ENCODE assay signal across 8 cellular contexts in the genomic region with DNA sequence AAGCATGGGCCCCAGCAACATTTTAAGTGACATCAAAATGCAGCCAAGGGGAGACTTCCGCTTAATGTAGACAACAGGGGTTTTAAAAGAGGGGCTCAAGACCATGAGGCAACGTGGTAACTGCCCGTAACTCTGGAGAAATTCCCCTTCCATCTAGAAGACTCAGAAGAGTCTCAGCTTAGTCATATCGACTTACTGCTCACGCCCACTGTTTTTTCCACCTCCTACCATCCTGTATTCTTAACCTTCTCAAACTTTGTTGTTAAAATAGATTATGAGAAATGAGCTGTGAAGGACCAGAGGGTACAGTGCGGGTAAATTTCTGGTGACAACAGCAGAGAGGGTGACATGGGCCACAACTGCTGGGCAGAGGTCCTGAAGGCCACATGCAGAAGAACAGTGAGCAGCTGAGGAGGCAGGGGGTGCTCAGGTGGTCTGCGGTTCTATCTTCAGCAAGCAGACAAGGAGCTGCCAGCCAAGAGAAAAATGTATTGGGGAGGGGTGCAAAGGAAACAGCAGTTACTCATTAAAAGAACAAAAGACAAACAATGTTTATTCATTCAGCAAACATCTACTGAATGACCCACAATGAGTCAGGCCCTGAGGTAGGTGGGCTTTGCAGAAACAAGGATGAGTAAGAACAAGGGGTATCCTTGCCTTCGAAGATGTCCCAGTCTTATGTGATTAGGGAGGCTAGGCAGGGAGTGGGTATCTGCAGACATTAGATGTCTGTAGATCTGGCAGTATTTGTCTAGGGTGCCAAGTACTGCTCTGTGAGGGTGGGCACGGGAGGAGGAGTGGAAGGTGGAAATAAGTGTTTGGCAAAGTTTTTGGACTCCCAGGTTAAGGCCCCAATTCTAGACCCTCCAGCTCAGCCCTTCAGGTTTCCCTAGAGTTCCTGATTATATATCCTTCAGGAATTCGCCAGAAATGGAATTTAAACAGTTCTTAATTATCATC.
DNase-seq lines count a peak whose midpoint lies in the region; ATAC-seq, FAIRE-seq and TF ChIP-seq lines count a peak whose summit lies in the region.

No MANE protein-coding gene starts in this region.

- no peaks in the 10 kb centered on the region for H3K9me1 ChIP-seq in K562 (ENCODE audit: control insufficient read depth, insufficient read depth, low read length)

- TF ChIP-seq CTCF in K562 (IDR thresholded peaks at IDR 0.05 in 2 of 3, conservative IDR thresholded peaks at IDR 0.05 in 1 of 3; ENCODE audit: insufficient read depth in 2 of 3, low read depth in 1 of 3, low read length in 3 of 3) (no peak), endothelial cell (IDR thresholded peaks at IDR 0.05; ENCODE audit: unreplicated experiment) (no peak), progenitor cell of endocrine pancreas (IDR thresholded peaks at IDR 0.05; ENCODE audit: unreplicated experiment) (no peak)

- H3K36me3 Mint-ChIP-seq in endothelial cell (ENCODE audit: low read depth, unreplicated experiment) (peaks cover 9% of the 10 kb centered on the region), progenitor cell of endocrine pancreas (ENCODE audit: insufficient read depth) (no peaks in the 10 kb centered on the region)

- ATAC-seq in GM21515 (IDR thresholded peaks at IDR 0.05; ENCODE audit: unreplicated experiment), result peak; percentile 87
- ATAC-seq in K562, result no peak

- H3K36me3 ChIP-seq in K562 (ENCODE audit: control insufficient read depth, insufficient read depth, low read length), result no peaks in the 10 kb centered on the region

- no peak for TF ChIP-seq RAD21 in K562 (CRISPR knock-in tag; conservative IDR thresholded peaks at IDR 0.05 in 1 of 2, IDR thresholded peaks at IDR 0.05 in 1 of 2)

- in situ Hi-C loops in K562 (cut with MboI), result no loop called here

- no peak for FAIRE-seq in K562 (lab: Jason Lieb, UNC)
- FAIRE-seq in urothelium cell line (lab: Jason Lieb, UNC), result peak; percentile 90

- BruUV-seq in K562 (replicated peaks; lab: Mats Ljungman, UMichigan), result no TSS peak

- DNase-seq in Daoy (ENCODE audit: low read depth) (peak; percentile 26), HS-5 (ENCODE audit: low read depth) (peak; percentile 31), K562 (ENCODE audit: extremely low read depth in 1 of 4, low spot score in 3 of 4) (no peak), urothelium cell line (ENCODE audit: low spot score) (peak; percentile 63), endothelial cell (ENCODE audit: low spot score) (no peak), progenitor cell of endocrine pancreas (ENCODE audit: low spot score, unreplicated experiment) (no peak), ecto neural progenitor cell (ENCODE audit: low spot score) (no peak)

- CTCF ChIA-PET in K562 (lab: Yijun Ruan, JAX; ENCODE audit: low intra/inter-chr PET ratio), result no interaction called here

- no peak overlapping the region for H3K4me3 ChIP-seq in K562

- H3K4me1 Mint-ChIP-seq in endothelial cell (ENCODE audit: unreplicated experiment), result no peaks in the 10 kb centered on the region
- H3K4me1 Mint-ChIP-seq in progenitor cell of endocrine pancreas (ENCODE audit: low read depth), result peaks cover 15% of the 10 kb centered on the region

- H3K79me2 ChIP-seq in K562 (ENCODE audit: control insufficient read depth, insufficient read depth, low read length), result no peaks in the 10 kb centered on the region

- no peaks in the 10 kb centered on the region for H3K9me3 ChIP-seq in K562 (replicated peaks; ENCODE audit: control insufficient read depth, insufficient read depth, low read depth, low read length)

- WGBS in K562 (ENCODE audit: insufficient coverage, low coverage, missing lambda C conversion rate), result 13% methylated on average over 10 of the region's 10 CpGs

- H3K27ac ChIP-seq in K562 (ENCODE audit: extremely low read depth, low read depth, low read length), result no peak overlapping the region

- H3K9ac ChIP-seq in K562 (ENCODE audit: insufficient read depth in 1 of 2, low read depth in 2 of 2, low read length in 2 of 2), result no peak overlapping the region

- H3K4me3 Mint-ChIP-seq in endothelial cell (ENCODE audit: unreplicated experiment) (no peak overlapping the region), progenitor cell of endocrine pancreas (ENCODE audit: low read depth) (no peak overlapping the region)

- POLR2A ChIA-PET in K562 (lab: Yijun Ruan, JAX), result interaction anchor here (1.4 kb wide), 1 partner anchor 15 kb away, joined by 3 read pairs; no protein-coding TSS in a partner anchor

- H3K4me2 ChIP-seq in K562 (ENCODE audit: insufficient read depth, low read length), result 0 out of 2 replicates have a peak overlapping the region, but pooled peaks have one; percentile 4

- no peaks in the 10 kb centered on the region; a peak in 1 of 5 replicates for H3K4me1 ChIP-seq in K562 (replicated peaks in 1 of 2; ENCODE audit: control insufficient read depth in 2 of 2, insufficient read depth in 2 of 2, low read length in 2 of 2)

- H3K27ac Mint-ChIP-seq in endothelial cell (ENCODE audit: unreplicated experiment), result no peak overlapping the region
- no peak overlapping the region for H3K27ac Mint-ChIP-seq in progenitor cell of endocrine pancreas

- no peak for TF ChIP-seq POLR2A in K562 (conservative IDR thresholded peaks at IDR 0.05)

- no peak for TF ChIP-seq EP300 in K562 (IDR thresholded peaks at IDR 0.05; ENCODE audit: low read length)

- no peaks in the 10 kb centered on the region for H3K27me3 Mint-ChIP-seq in endothelial cell (ENCODE audit: unreplicated experiment)
- H3K27me3 Mint-ChIP-seq in progenitor cell of endocrine pancreas, result no peaks in the 10 kb centered on the region

- no peak overlapping the region for H2AFZ ChIP-seq in K562 (ENCODE audit: low read depth, low read length)

- H3K27me3 ChIP-seq in K562 (ENCODE audit: control insufficient read depth in 2 of 2, insufficient read depth in 2 of 2, low read length in 2 of 2), result peaks cover 5 to 19% of the 10 kb centered on the region in 2 experiments; a peak in 4 of 5 replicates

- H4K20me1 ChIP-seq in K562 (replicated peaks; ENCODE audit: control insufficient read depth, insufficient read depth, low read length), result no peaks in the 10 kb centered on the region

- intact Hi-C loops in K562 (cut with micrococcal nuclease), result no loop called here

- H3K9me3 Mint-ChIP-seq in endothelial cell (ENCODE audit: unreplicated experiment), result no peaks in the 10 kb centered on the region
- peaks cover 3% of the 10 kb centered on the region for H3K9me3 Mint-ChIP-seq in progenitor cell of endocrine pancreas (ENCODE audit: low read depth)

TF ChIP-seq in K562, 482 proteins besides CTCF, POLR2A, EP300 and RAD21:
- no peak for TF ChIP-seq TGIF2 (CRISPR knock-in tag; IDR thresholded peaks at IDR 0.05)

Comparison
In these comparisons a context has a peak if more than half of its experiments do, and no peak if none do; other contexts are left out.
1. DNase-seq: peak in Daoy (single experiment), HS-5 (single experiment) and urothelium cell line (single experiment); none in K562 (0 of 4), endothelial cell (single experiment), progenitor cell of endocrine pancreas (single experiment) and ecto neural progenitor cell (single experiment).